Comparison of ENCODE assay signal across 7 cellular contexts in genomic region chr17:41874293-41874670, GRCh38. TPM values are rescaled to one million over a fixed set of nuclear protein-coding genes. Genes with fewer than 3 reads are reported as not detected.
"Had no signal": no experiment of that assay in that cellular context is flagged by ENCODE, and none has a peak within 500 bp of the region (broad histone marks: within the 10 kb centered on the region; RNA-seq: fewer than 3 reads in every experiment).

No MANE protein-coding gene starts in this region.

RNA-seq across cellular contexts. Expression of gene KLHL10, which starts 36.7 kb away (rescaled TPM):
- total RNA-seq: HT-29, LHCN-M2, MCF 10A, OCI-LY7, PC-3, Right ventricle myocardium inferior, SJCRH30 had no signal
